In the genomic region with DNA sequence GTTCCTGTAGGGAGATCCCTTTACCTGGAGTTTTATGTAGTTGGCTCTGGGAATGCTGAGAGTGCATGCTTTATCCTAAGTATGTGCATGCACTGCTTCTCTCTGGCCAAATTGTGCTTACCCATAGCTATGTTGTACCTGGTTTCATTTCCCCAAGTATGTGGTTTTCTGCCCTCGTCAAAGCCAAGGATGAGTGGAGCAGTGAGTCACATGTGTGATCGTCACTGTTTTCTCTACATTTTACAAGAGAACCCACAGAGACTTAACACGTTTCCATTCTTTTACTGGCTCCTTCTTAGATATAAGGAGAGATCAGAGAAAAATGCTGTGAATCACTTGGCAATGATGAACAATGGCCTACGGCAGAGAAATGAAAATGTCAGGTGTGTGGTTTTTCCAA, we compare ENCODE assay signal across 8 cellular contexts. TPM values are rescaled to one million over a fixed set of nuclear protein-coding genes. Genes with fewer than 3 reads are reported as not detected.
A peak's percentile ranks its signal among the peaks of the same experiment; 100 is the strongest.
DNase-seq lines count a peak whose midpoint lies in the region; ATAC-seq and TF ChIP-seq lines count a peak whose summit lies in the region.

No MANE protein-coding gene starts in this region.

- H3K36me3 ChIP-seq in uterus (no peaks in the 10 kb centered on the region), gastroesophageal sphincter (no peaks in the 10 kb centered on the region)

- ATAC-seq in GM21381 (IDR thresholded peaks at IDR 0.05; ENCODE audit: unreplicated experiment) (peak; percentile 93), HG03571 (IDR thresholded peaks at IDR 0.05; ENCODE audit: unreplicated experiment) (peak; percentile 94), gastroesophageal sphincter (no peak)

- DNase-seq in GM10266 (ENCODE audit: extremely low spot score) (peak; percentile 29), uterus (no peak), NCI-H1048 (lab: John Stamatoyannopoulos, UW) (no peak)
- DNase-seq in activated T-cell treated with anti-CD3 and anti-CD28 coated beads, Interleukin-2, amount 50 U/mL, for 48 hours, result peak; percentile 36 to 48
- DNase-seq in stimulated activated CD4-positive, alpha-beta T cell treated with anti-CD3 and anti-CD28 coated beads, Interleukin-4, amount 100 ng/mL, for 24 hours, result peak; percentile 32

- WGBS in gastroesophageal sphincter (ENCODE audit: low coverage in 1 of 2), 2 donors, result 73 to 86% methylated on average over 3 to 4 of the region's 4 CpGs

- no peak overlapping the region for H3K4me3 ChIP-seq in uterus
- H3K4me3 ChIP-seq in gastroesophageal sphincter, result no peak overlapping the region

- intact Hi-C loops in uterus (cut with DNase I; ENCODE audit: low total_unique reads), result no loop called here

- H3K4me1 ChIP-seq in uterus (no peaks in the 10 kb centered on the region), gastroesophageal sphincter (no peaks in the 10 kb centered on the region)

- TF ChIP-seq CTCF in GM10266 (IDR thresholded peaks at IDR 0.05; ENCODE audit: control insufficient read depth, insufficient read depth, low read depth, missing control alignments) (no peak), uterus (IDR thresholded peaks at IDR 0.05) (no peak), gastroesophageal sphincter (IDR thresholded peaks at IDR 0.05) (no peak)

- no peak for TF ChIP-seq POLR2A in uterus (IDR thresholded peaks at IDR 0.05)
- TF ChIP-seq POLR2A in gastroesophageal sphincter (IDR thresholded peaks at IDR 0.05), result no peak

- H3K9me3 ChIP-seq in uterus (no peaks in the 10 kb centered on the region), gastroesophageal sphincter (no peaks in the 10 kb centered on the region)

- TF ChIP-seq EP300 in gastroesophageal sphincter (IDR thresholded peaks at IDR 0.05), result no peak

- H3K27me3 ChIP-seq in uterus (no peaks in the 10 kb centered on the region), gastroesophageal sphincter (no peaks in the 10 kb centered on the region)

- H3K27ac ChIP-seq in uterus, result no peak overlapping the region
- H3K27ac ChIP-seq in gastroesophageal sphincter, result no peak overlapping the region

RNA-seq across cellular contexts. Expression of a gene that starts 42.0 kb away (rescaled TPM):
- 100 to 1,000 TPM in 1 of 4 donors, 10 to 100 TPM in 2, 1 to 10 TPM in 1; 8.2 to 203 (median 35.5) TPM for total RNA-seq in uterus
- 10 to 100 TPM; 16.2 to 32.8 (median 25.0) TPM for total RNA-seq in gastroesophageal sphincter

Comparison
In these comparisons a context has a peak if more than half of its experiments do, and no peak if none do; other contexts are left out.
1. DNase-seq: peak in GM10266 (single experiment), activated T-cell treated with anti-CD3 and anti-CD28 coated beads, Interleukin-2, amount 50 U/mL, for 48 hours (2 of 2) and stimulated activated CD4-positive, alpha-beta T cell treated with anti-CD3 and anti-CD28 coated beads, Interleukin-4, amount 100 ng/mL, for 24 hours (single experiment); none in uterus (0 of 2) and NCI-H1048 (single experiment).